14 cellular contexts compared by ENCODE assay signal in genomic region chr7:73615886-73616285, GRCh38. TPM values are rescaled to one million over a fixed set of nuclear protein-coding genes. Genes with fewer than 3 reads are reported as not detected.
DNase-seq lines count a peak whose midpoint lies in the region; ATAC-seq and TF ChIP-seq lines count a peak whose summit lies in the region.
"Had no signal": no experiment of that assay in that cellular context is flagged by ENCODE, and none has a peak within 500 bp of the region (broad histone marks: within the 10 kb centered on the region; RNA-seq: fewer than 3 reads in every experiment).

No MANE protein-coding gene starts in this region.

- DNase-seq in DND-41 (no peak), LHCN-M2 (ENCODE audit: low read depth) (peak; percentile 41), amniotic epithelial cell (ENCODE audit: low read depth) (peak; percentile 21), T-cell (no peak), NCI-H1048 (lab: John Stamatoyannopoulos, UW) (no peak), aorta (no peak)
- DNase-seq in NK-92 treated with Interleukin-12 subunit alpha and Interleukin-12 subunit beta, amount 100 ng/mL, for 24 hours (lab: John Stamatoyannopoulos, UW) = no peak
- DNase-seq: activated CD4-positive, alpha-beta T cell treated with anti-CD3 and anti-CD28 coated beads for 1 hour; NCI-H226; SJCRH30; substantia nigra had no signal

- no peaks in the 10 kb centered on the region for H4K20me1 ChIP-seq in DND-41 (ENCODE audit: insufficient read depth, low read length)

- no peaks in the 10 kb centered on the region for H3K9me3 Mint-ChIP-seq in T-cell
- H3K9me3 Mint-ChIP-seq: activated T-helper 1 cell treated with anti-CD3 and anti-CD28 coated beads, Interleukin-12 subunit alpha, Interleukin-12 subunit beta, Interleukin-2, Interleukin-4 antibody, amounts not matched to agents 30 ng/mL and 10 ng/mL and 1 ng/mL, durations not matched to agents 14 hours and 24 hours and 36 hours had no signal

- no peak overlapping the region for H3K4me2 ChIP-seq in DND-41 (ENCODE audit: insufficient read depth, low read length)

- H3K4me3 ChIP-seq in DND-41 (ENCODE audit: low read depth in 1 of 2, low read length in 2 of 2) (no peak overlapping the region), liver (ENCODE audit: low read depth in 1 of 3, low read length in 3 of 3) (no peak overlapping the region), aorta (ENCODE audit: low read length in 2 of 2) (no peak overlapping the region)
- H3K4me3 ChIP-seq: HAP-1, SJCRH30 had no signal

- no peak overlapping the region for H3K27ac Mint-ChIP-seq in T-cell
- H3K27ac Mint-ChIP-seq: activated T-helper 1 cell treated with anti-CD3 and anti-CD28 coated beads, Interleukin-12 subunit alpha, Interleukin-12 subunit beta, Interleukin-2, Interleukin-4 antibody, amounts not matched to agents 30 ng/mL and 10 ng/mL and 1 ng/mL, durations not matched to agents 14 hours and 24 hours and 36 hours had no signal

- intact Hi-C loops in aorta (cut with DNase I) = no loop called here

- 44% methylated on average over 4 of the region's 4 CpGs for WGBS in liver
- WGBS in aorta, 2 donors = 42 to 49% methylated on average over 4 of the region's 4 CpGs

- no peaks in the 10 kb centered on the region for H3K36me3 Mint-ChIP-seq in T-cell

- H3K79me2 ChIP-seq in DND-41 (ENCODE audit: insufficient read depth, low read length) = no peaks in the 10 kb centered on the region

- peaks cover 20 to 46% of the 10 kb centered on the region in 2 donors for H3K27me3 Mint-ChIP-seq in T-cell

- CTCF ChIA-PET in T-cell (lab: Charles Lee) = interaction anchor here in 1 of 2 donors (0.6 kb wide), 1 partner anchor 9 kb away, joined by 3 read pairs; no protein-coding TSS in a partner anchor

- H3K36me3 ChIP-seq in DND-41 (ENCODE audit: insufficient read depth, low read length) (no peaks in the 10 kb centered on the region), liver (ENCODE audit: control insufficient read depth in 4 of 4, insufficient read depth in 3 of 4, low read depth in 1 of 4, low read length in 3 of 4) (peaks cover 6 to 16% (median 9%) of the 10 kb centered on the region in 4 donors), aorta (ENCODE audit: control insufficient read depth in 1 of 2, insufficient read depth in 2 of 2, low read length in 1 of 2) (no peaks in the 10 kb centered on the region)
- H3K36me3 ChIP-seq: HAP-1, SJCRH30 had no signal

- no peak overlapping the region for H3K27ac ChIP-seq in DND-41 (ENCODE audit: low read length)
- H3K27ac ChIP-seq in liver (ENCODE audit: low read depth in 1 of 2, low read length in 2 of 2) = peak overlapping the region; percentile 20 to 30
- H3K27ac ChIP-seq in aorta (ENCODE audit: low read depth in 1 of 2, low read length in 2 of 2) = no peak overlapping the region
- H3K27ac ChIP-seq: SJCRH30 had no signal

- no peak; the same call in 2 of the 3 replicates for ATAC-seq in DND-41 (ENCODE audit: insufficient read depth, low read depth)
- no peak for ATAC-seq in T-cell (replicated peaks in 1 of 4)
- no peak for ATAC-seq in aorta (ENCODE audit: low FRiP score)

- TF ChIP-seq CTCF in DND-41 (IDR thresholded peaks at IDR 0.05; ENCODE audit: borderline replicate concordance, extremely low read depth, low read length, poor library complexity, severe bottlenecking) (peak; percentile 13), liver (IDR thresholded peaks at IDR 0.05; ENCODE audit: low read depth, low read length, missing input control) (no peak)

- no peak overlapping the region for H2AFZ ChIP-seq in DND-41 (ENCODE audit: low read depth, low read length)

- H3K9me3 ChIP-seq in DND-41 (ENCODE audit: insufficient read depth, low read length, severe bottlenecking) = no peaks in the 10 kb centered on the region
- H3K9me3 ChIP-seq in liver (ENCODE audit: control insufficient read depth in 4 of 4, low read length in 3 of 4) = no peaks in the 10 kb centered on the region
- H3K9me3 ChIP-seq in aorta (ENCODE audit: control insufficient read depth, low read length) = no peaks in the 10 kb centered on the region
- H3K9me3 ChIP-seq: HAP-1, SJCRH30 had no signal

- TF ChIP-seq RAD21 in liver (IDR thresholded peaks at IDR 0.05) = no peak

- POLR2A ChIA-PET in T-cell (lab: Charles Lee) = no interaction called here

- H3K4me3 Mint-ChIP-seq in T-cell = no peak overlapping the region
- H3K4me3 Mint-ChIP-seq: activated T-helper 1 cell treated with anti-CD3 and anti-CD28 coated beads, Interleukin-12 subunit alpha, Interleukin-12 subunit beta, Interleukin-2, Interleukin-4 antibody, amounts not matched to agents 30 ng/mL and 10 ng/mL and 1 ng/mL, durations not matched to agents 14 hours and 24 hours and 36 hours had no signal

- H3K4me1 Mint-ChIP-seq in T-cell = no peaks in the 10 kb centered on the region

- H3K4me1 ChIP-seq in DND-41 (ENCODE audit: insufficient read depth, low read length) (no peaks in the 10 kb centered on the region), liver (ENCODE audit: control insufficient read depth in 4 of 4, insufficient read depth in 4 of 4, low read length in 3 of 4) (peaks cover 27 to 91% (median 78%) of the 10 kb centered on the region in 4 donors), aorta (ENCODE audit: control insufficient read depth in 1 of 2, insufficient read depth in 2 of 2, low read length in 2 of 2) (no peaks in the 10 kb centered on the region)
- H3K4me1 ChIP-seq: HAP-1 had no signal

- H3K9ac ChIP-seq in DND-41 (ENCODE audit: low read depth, low read length) (no peak overlapping the region), liver (ENCODE audit: low read depth in 1 of 2, low read length in 2 of 2) (no peak overlapping the region)

- H3K27me3 ChIP-seq in DND-41 (ENCODE audit: insufficient read depth, low read length, poor library complexity) = peaks cover 3% of the 10 kb centered on the region
- H3K27me3 ChIP-seq in liver (ENCODE audit: control insufficient read depth in 4 of 4, insufficient read depth in 4 of 4, low read length in 3 of 4) = no peaks in the 10 kb centered on the region
- no peaks in the 10 kb centered on the region for H3K27me3 ChIP-seq in aorta (ENCODE audit: control insufficient read depth in 1 of 2, insufficient read depth in 2 of 2, low read length in 1 of 2)
- H3K27me3 ChIP-seq: SJCRH30 had no signal

TF ChIP-seq in liver, 16 proteins besides CTCF, POLR2A, EP300 and RAD21 (continues in another document):
- TF ChIP-seq YY1 (IDR thresholded peaks at IDR 0.05) (no peak), HNF4A (conservative IDR thresholded peaks at IDR 0.05) (no peak), NR2F2 (IDR thresholded peaks at IDR 0.05) (no peak), SP1 (IDR thresholded peaks at IDR 0.05) (no peak), TAF1 (conservative IDR thresholded peaks at IDR 0.05) (no peak), RXRA (IDR thresholded peaks at IDR 0.05) (no peak), REST (IDR thresholded peaks at IDR 0.05) (no peak), FOXA1 (IDR thresholded peaks at IDR 0.05) (no peak), EGR1 (IDR thresholded peaks at IDR 0.05; ENCODE audit: low read depth in 2 of 2) (no peak)

RNA-seq across cellular contexts. Expression of gene MLXIPL, which starts 8.4 kb away (rescaled TPM):
- total RNA-seq in LHCN-M2 (2014; rRNA removed) = 0.13 and 0.63 TPM in 2 replicates
- 0.07 TPM for polyA plus RNA-seq in LHCN-M2 (2012)
- total RNA-seq in liver = 100 to 1,000 TPM in 1 of 2 donors, 10 to 100 TPM in 1; 50.3 to 384 TPM
- polyA plus RNA-seq in liver = 100 to 1,000 TPM; 148 to 316 TPM
- under 1 TPM in 3 of 5 donors, not detected in 2; 0.30 to 0.95 (median 0.58) TPM for total RNA-seq in T-cell
- 1 to 10 TPM; 2.0 to 4.5 TPM for total RNA-seq in aorta
- 10 to 100 TPM in 1 of 2 donors, under 1 TPM in 1; 0.23 to 13.5 TPM for polyA plus RNA-seq in aorta
- total RNA-seq: activated T-helper 1 cell treated with anti-CD3 and anti-CD28 coated beads, Interleukin-12 subunit alpha, Interleukin-12 subunit beta, Interleukin-2, Interleukin-4 antibody, amounts not matched to agents 30 ng/mL and 10 ng/mL and 1 ng/mL, durations not matched to agents 14 hours and 24 hours and 36 hours had no signal

RNA-seq across cellular contexts. Expression of gene TBL2, which starts 37.5 kb away (rescaled TPM):
- 147 and 171 TPM in 2 replicates for total RNA-seq in LHCN-M2 (2014; rRNA removed)
- 54.2 TPM for polyA plus RNA-seq in LHCN-M2 (2012)
- 10 to 100 TPM; 16.5 to 36.6 TPM for total RNA-seq in liver
- polyA plus RNA-seq in liver = 10 to 100 TPM; 10.9 to 21.5 TPM
- total RNA-seq in T-cell = 10 to 100 TPM; 14.8 to 38.5 (median 31.6) TPM
- total RNA-seq in aorta = 10 to 100 TPM; 26.5 to 27.7 TPM
- 10 to 100 TPM; 17.7 to 22.8 TPM for polyA plus RNA-seq in aorta

RNA-seq across cellular contexts. Expression of gene VPS37D, which starts 51.7 kb away (rescaled TPM):
- total RNA-seq in LHCN-M2 (2014; rRNA removed) (6.1 and 6.9 TPM in 2 replicates), liver (1 to 10 TPM in 1 of 2 donors, under 1 TPM in 1; 0.98 to 3.3 TPM), T-cell (1 to 10 TPM in 1 of 5 donors, under 1 TPM in 4; 0.36 to 1.1 (median 0.57) TPM), aorta (1 to 10 TPM; 1.5 to 1.8 TPM)
- polyA plus RNA-seq in LHCN-M2 (2012) = 3.9 TPM
- polyA plus RNA-seq in liver (1 to 10 TPM in 1 of 2 donors, under 1 TPM in 1; 0.38 to 1.6 TPM), aorta (1 to 10 TPM in 1 of 2 donors, under 1 TPM in 1; 0.88 to 2.3 TPM)

RNA-seq across cellular contexts. Expression of gene BCL7B, which starts 58.4 kb away (rescaled TPM):
- 67.7 and 71.0 TPM in 2 replicates for total RNA-seq in LHCN-M2 (2014; rRNA removed)
- polyA plus RNA-seq in LHCN-M2 (2012) = 61.6 TPM
- total RNA-seq in liver = 10 to 100 TPM; 13.2 to 15.5 TPM
- polyA plus RNA-seq in liver = 10 to 100 TPM; 27.0 to 27.5 TPM
- total RNA-seq in T-cell = 100 to 1,000 TPM in 2 of 5 donors, 10 to 100 TPM in 3; 56.3 to 106 (median 63.8) TPM
- 10 to 100 TPM; 45.5 to 68.2 TPM for total RNA-seq in aorta
- 10 to 100 TPM; 70.9 to 92.3 TPM for polyA plus RNA-seq in aorta

Comparison
In these comparisons a context has a peak if more than half of its experiments do, and no peak if none do; other contexts are left out.
1. DNase-seq: peak in LHCN-M2 (single experiment) and amniotic epithelial cell (single experiment); none in DND-41 (single experiment), T-cell (0 of 34), NCI-H1048 (single experiment), NK-92 treated with Interleukin-12 subunit alpha and Interleukin-12 subunit beta, amount 100 ng/mL, for 24 hours (single experiment) and aorta (0 of 2).
2. H3K27ac ChIP-seq: peak in liver (2 of 2); none in DND-41 (single experiment) and aorta (0 of 2).
3. RNA of gene MLXIPL, which starts 8.4 kb away (total RNA-seq): 50.3 to 384 TPM in liver; 2.0 to 4.5 TPM in aorta, 0.13 to 0.63 TPM in LHCN-M2 and 0.30 to 0.95 TPM in T-cell; every median in the first group is over 4 times any median in the second.